Comparison of ENCODE assay signal across 9 cellular contexts in genomic region chr3:119295816-119296484, GRCh38. TPM values are rescaled to one million over a fixed set of nuclear protein-coding genes. Genes with fewer than 3 reads are reported as not detected.
DNase-seq lines count a peak whose midpoint lies in the region; FAIRE-seq and TF ChIP-seq lines count a peak whose summit lies in the region.
"Had no signal": no experiment of that assay in that cellular context is flagged by ENCODE, and none has a peak within 500 bp of the region (broad histone marks: within the 10 kb centered on the region; RNA-seq: fewer than 3 reads in every experiment).

No MANE protein-coding gene starts in this region.

- CTCF ChIA-PET in SK-N-SH (lab: Yijun Ruan, JAX) = interaction anchor here (1.0 to 3.8 kb wide), 6 partner anchors 12 to 168 kb away, joined by 3 to 14 read pairs (median 3); partner anchors contain the start of gene TMEM39A

- H3K9me2 ChIP-seq in SK-N-SH = no peaks in the 10 kb centered on the region

- peak overlapping the region; percentile 90 to 91 for H3K27ac ChIP-seq in SK-N-SH (ENCODE audit: low read depth in 2 of 2, low read length in 1 of 2)
- peak overlapping the region; percentile 2 for H3K27ac ChIP-seq in stomach smooth muscle (ENCODE audit: low read length)

- H3K9me3 ChIP-seq in SK-N-SH (no peaks in the 10 kb centered on the region), stomach smooth muscle (ENCODE audit: control insufficient read depth in 2 of 2, low read length in 2 of 2) (no peaks in the 10 kb centered on the region)

- H4K20me1 ChIP-seq in SK-N-SH (ENCODE audit: insufficient read depth) = no peaks in the 10 kb centered on the region

- no peak for TF ChIP-seq CTCF in SK-N-SH (IDR thresholded peaks at IDR 0.05)

- H3K4me1 ChIP-seq in SK-N-SH (ENCODE audit: control insufficient read depth in 1 of 2, insufficient read depth in 2 of 2, low read depth in 1 of 2, low read length in 1 of 2) = peaks cover 12 to 47% of the 10 kb centered on the region in 2 experiments; a peak in 3 of 4 replicates
- peaks cover 20% of the 10 kb centered on the region for H3K4me1 ChIP-seq in stomach smooth muscle (ENCODE audit: control insufficient read depth, insufficient read depth, low read length)

- peak; percentile 1 for DNase-seq in DMS53 (lab: John Stamatoyannopoulos, UW)
- DNase-seq in DMS53 treated with DMSO at 0.1 percent for 48 hours (lab: John Stamatoyannopoulos, UW; ENCODE audit: unreplicated experiment) = no peak
- DNase-seq in SK-N-SH = no peak
- peak; percentile 71 for DNase-seq in glomerular visceral epithelial cell (ENCODE audit: extremely low spot score)
- DNase-seq in NK-92 treated with Interleukin-12 subunit alpha and Interleukin-12 subunit beta, amount 100 ng/mL, for 24 hours (lab: John Stamatoyannopoulos, UW) = no peak
- no peak for DNase-seq in H54 (ENCODE audit: insufficient read length, low spot score)
- DNase-seq in KG1 (lab: John Stamatoyannopoulos, UW) = no peak

- H3K27me3 ChIP-seq in SK-N-SH (ENCODE audit: insufficient read depth) (no peaks in the 10 kb centered on the region), stomach smooth muscle (ENCODE audit: control insufficient read depth in 1 of 2, insufficient read depth in 2 of 2, low read length in 2 of 2) (no peaks in the 10 kb centered on the region)

- peak overlapping the region; percentile 91 for H3K9ac ChIP-seq in SK-N-SH
- H3K9ac ChIP-seq in stomach smooth muscle (ENCODE audit: low read length in 2 of 2) = peak overlapping the region; percentile 42 to 84

- WGBS in SK-N-SH (ENCODE audit: low lambda C conversion rate) = 18% methylated on average over 6 of the region's 6 CpGs

- no peak for TF ChIP-seq POLR2A in H54 (IDR thresholded peaks at IDR 0.05; ENCODE audit: low read depth, low read length)

- H3K4me3 ChIP-seq in SK-N-SH (ENCODE audit: low read depth in 2 of 2, low read length in 1 of 2) (peak overlapping the region; percentile 81 to 90), stomach smooth muscle (ENCODE audit: low read length in 2 of 2) (peak overlapping the region; percentile 70 to 90)

- H2AFZ ChIP-seq in SK-N-SH (ENCODE audit: low read depth) = no peak overlapping the region

- peaks cover 7% of the 10 kb centered on the region for H3F3A ChIP-seq in SK-N-SH (replicated peaks; ENCODE audit: insufficient read depth)

- no peak for FAIRE-seq in H54 (lab: Jason Lieb, UNC)
- FAIRE-seq: A204.1 had no signal

- no peak for TF ChIP-seq EP300 in SK-N-SH (IDR thresholded peaks at IDR 0.05; ENCODE audit: borderline replicate concordance in 1 of 2, low read depth in 1 of 2, low read length in 1 of 2)

- H3K36me3 ChIP-seq in SK-N-SH (replicated peaks in 1 of 2; ENCODE audit: control insufficient read depth in 1 of 2, insufficient read depth in 2 of 2, low read length in 1 of 2) (peaks cover 15 to 25% of the 10 kb centered on the region in 2 experiments), stomach smooth muscle (ENCODE audit: control insufficient read depth in 2 of 2, insufficient read depth in 2 of 2, low read length in 2 of 2) (no peaks in the 10 kb centered on the region)

- no peak for TF ChIP-seq RAD21 in SK-N-SH (IDR thresholded peaks at IDR 0.05; ENCODE audit: low read length)

- H3K79me2 ChIP-seq in SK-N-SH (ENCODE audit: insufficient read depth) = peaks cover 62% of the 10 kb centered on the region

- peak overlapping the region; percentile 78 for H3K4me2 ChIP-seq in SK-N-SH

- POLR2A ChIA-PET in SK-N-SH (lab: Yijun Ruan, JAX) = interaction anchor here (1.0 to 4.6 kb wide), 4 partner anchors 9 to 70 kb away, joined by 3 to 44 read pairs (median 14); no protein-coding TSS in a partner anchor

TF ChIP-seq in SK-N-SH, 30 proteins besides CTCF, POLR2A, EP300 and RAD21:
- peak; percentile 5; the same call in 1 of the 2 replicates for TF ChIP-seq MXI1 (IDR thresholded peaks at IDR 0.05; ENCODE audit: low read depth, low read length)
- TF ChIP-seq IRF3 (IDR thresholded peaks at IDR 0.05; ENCODE audit: low read depth, low read length) = no peak
TF ChIP-seq in SK-N-SH: peak in this region for 1.

RNA-seq across cellular contexts. Expression of gene ARHGAP31, which starts 1.8 kb away (rescaled TPM):
- polyA plus RNA-seq in SK-N-SH (2012; rRNA removed) = 4.4 and 7.7 TPM in 2 replicates
- polyA plus RNA-seq in SK-N-SH (2012; cell fraction: cytosol; rRNA removed) = 4.0 and 4.8 TPM in 2 replicates
- 6.0 and 7.0 TPM in 2 replicates for polyA plus RNA-seq in SK-N-SH (2012; cell fraction: nucleus; rRNA removed)

RNA-seq across cellular contexts. Expression of gene B4GALT4, which starts 55.3 kb away (rescaled TPM):
- 15.7 and 19.8 TPM in 2 replicates for polyA plus RNA-seq in SK-N-SH (2012; rRNA removed)
- 20.2 and 23.9 TPM in 2 replicates for polyA plus RNA-seq in SK-N-SH (2012; cell fraction: cytosol; rRNA removed)
- polyA plus RNA-seq in SK-N-SH (2012; cell fraction: nucleus; rRNA removed) = 11.7 and 19.4 TPM in 2 replicates

Comparison
In these comparisons a context has a peak if more than half of its experiments do, and no peak if none do; other contexts are left out.
1. DNase-seq: peak in DMS53 (single experiment) and glomerular visceral epithelial cell (single experiment); none in DMS53 treated with DMSO at 0.1 percent for 48 hours (single experiment), SK-N-SH (single experiment), NK-92 treated with Interleukin-12 subunit alpha and Interleukin-12 subunit beta, amount 100 ng/mL, for 24 hours (single experiment), H54 (single experiment) and KG1 (single experiment).